ENCODE assay signal across 1 cellular context in the genomic region with DNA sequence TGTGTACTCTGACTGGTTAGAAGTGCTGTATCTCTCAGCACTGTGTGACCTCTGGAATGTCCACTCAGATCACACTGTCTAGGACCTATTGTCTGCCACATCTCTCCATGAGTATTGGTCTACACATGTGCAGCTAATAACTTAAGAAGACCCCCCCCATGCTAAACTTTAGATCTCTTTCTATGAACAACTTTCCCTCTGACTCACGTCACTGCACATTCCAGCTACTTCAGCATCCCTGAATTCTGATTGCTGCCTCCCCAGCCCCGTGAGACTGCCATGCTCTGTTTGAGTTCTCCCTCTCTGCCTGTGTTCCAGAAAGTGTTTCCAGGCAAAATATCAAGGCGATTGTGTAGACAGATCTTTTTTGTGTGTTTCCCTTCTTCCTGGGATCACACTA.
TF ChIP-seq lines count a peak whose summit lies in the region.

No MANE protein-coding gene starts in this region.

TF ChIP-seq in IMR-90, 13 proteins besides CTCF, POLR2A, EP300 and RAD21 (continued from another document):
- TF ChIP-seq, protein P1, sequence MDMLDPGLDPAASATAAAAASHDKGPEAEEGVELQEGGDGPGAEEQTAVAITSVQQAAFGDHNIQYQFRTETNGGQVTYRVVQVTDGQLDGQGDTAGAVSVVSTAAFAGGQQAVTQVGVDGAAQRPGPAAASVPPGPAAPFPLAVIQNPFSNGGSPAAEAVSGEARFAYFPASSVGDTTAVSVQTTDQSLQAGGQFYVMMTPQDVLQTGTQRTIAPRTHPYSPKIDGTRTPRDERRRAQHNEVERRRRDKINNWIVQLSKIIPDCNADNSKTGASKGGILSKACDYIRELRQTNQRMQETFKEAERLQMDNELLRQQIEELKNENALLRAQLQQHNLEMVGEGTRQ (IDR thresholded peaks at IDR 0.05; ENCODE audit: low read depth, low read length) = no peak
- no peak for TF ChIP-seq MXI1 (IDR thresholded peaks at IDR 0.05; ENCODE audit: borderline replicate concordance, low read depth, low read length)
- TF ChIP-seq CHD1 (IDR thresholded peaks at IDR 0.05; ENCODE audit: low read depth, low read length) = no peak
- TF ChIP-seq, protein P2, sequence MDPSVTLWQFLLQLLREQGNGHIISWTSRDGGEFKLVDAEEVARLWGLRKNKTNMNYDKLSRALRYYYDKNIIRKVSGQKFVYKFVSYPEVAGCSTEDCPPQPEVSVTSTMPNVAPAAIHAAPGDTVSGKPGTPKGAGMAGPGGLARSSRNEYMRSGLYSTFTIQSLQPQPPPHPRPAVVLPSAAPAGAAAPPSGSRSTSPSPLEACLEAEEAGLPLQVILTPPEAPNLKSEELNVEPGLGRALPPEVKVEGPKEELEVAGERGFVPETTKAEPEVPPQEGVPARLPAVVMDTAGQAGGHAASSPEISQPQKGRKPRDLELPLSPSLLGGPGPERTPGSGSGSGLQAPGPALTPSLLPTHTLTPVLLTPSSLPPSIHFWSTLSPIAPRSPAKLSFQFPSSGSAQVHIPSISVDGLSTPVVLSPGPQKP (IDR thresholded peaks at IDR 0.05; ENCODE audit: borderline replicate concordance, low read depth, low read length) = no peak
- no peak for TF ChIP-seq CEBPB (IDR thresholded peaks at IDR 0.05; ENCODE audit: low read depth, low read length)
- TF ChIP-seq RCOR1 (IDR thresholded peaks at IDR 0.05; ENCODE audit: insufficient replicate concordance, low read length) = no peak
